25 cellular contexts compared by ENCODE assay signal in the genomic region with DNA sequence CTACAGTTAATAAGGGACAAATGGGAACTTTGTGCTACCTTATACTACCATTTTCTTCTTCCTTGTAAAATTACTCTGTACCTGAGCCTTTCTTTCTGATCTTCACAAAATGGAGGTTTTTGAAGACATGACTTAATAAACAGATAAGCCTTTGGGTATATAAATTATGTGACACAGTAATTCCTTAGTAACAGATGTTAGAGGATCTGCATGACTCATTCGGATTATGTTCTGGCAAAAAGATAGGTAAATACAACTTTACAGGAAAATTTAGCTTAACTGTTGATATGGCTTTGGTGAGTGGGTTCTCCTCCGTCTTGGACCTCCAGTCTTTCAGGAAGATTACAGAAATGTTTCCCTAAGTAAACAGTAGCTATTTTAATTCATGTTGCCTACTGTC.
A peak's percentile ranks its signal among the peaks of the same experiment; 100 is the strongest.
DNase-seq lines count a peak whose midpoint lies in the region; ATAC-seq, FAIRE-seq and TF ChIP-seq lines count a peak whose summit lies in the region.
"Had no signal": no experiment of that assay in that cellular context is flagged by ENCODE, and none has a peak within 500 bp of the region (broad histone marks: within the 10 kb centered on the region; RNA-seq: fewer than 3 reads in every experiment).

No MANE protein-coding gene starts in this region.

- H3K4me1 ChIP-seq in gastroesophageal sphincter = peaks cover 0 to 62% (median 4%) of the 10 kb centered on the region in 3 donors
- H3K4me1 ChIP-seq: colonic mucosa had no signal

- no peaks in the 10 kb centered on the region for H3K27me3 Mint-ChIP-seq in WTC11 (ENCODE audit: low read depth)
- H3K27me3 Mint-ChIP-seq: activated CD4-positive, alpha-beta T cell treated with anti-CD3 and anti-CD28 coated beads for 36 hours; activated CD8-positive, alpha-beta memory T cell treated with anti-CD3 and anti-CD28 coated beads, Interleukin-2, amount 10 ng/mL, durations not matched to agents 7 days and 5 days; naive B cell had no signal

- DNase-seq in EL = peak; percentile 22
- DNase-seq in NCI-H82 treated with DMSO at 0.1 percent for 48 hours (lab: John Stamatoyannopoulos, UW; ENCODE audit: unreplicated experiment) = peak; percentile 39
- peak; percentile 49 for DNase-seq in choroid plexus epithelial cell (ENCODE audit: low read depth)
- no peak for DNase-seq in WTC11 (ENCODE audit: low spot score)
- DNase-seq in effector CD8-positive, alpha-beta T cell (lab: John Stamatoyannopoulos, UW) = no peak
- DNase-seq in NK-92 treated with Interleukin-12 subunit alpha and Interleukin-12 subunit beta, amount 100 ng/mL, for 24 hours (lab: John Stamatoyannopoulos, UW) = no peak
- DNase-seq in frontal cortex (ENCODE audit: low spot score in 2 of 2) = no peak
- DNase-seq: activated CD4-positive, alpha-beta T cell treated with anti-CD3 and anti-CD28 coated beads for 36 hours; activated CD8-positive, alpha-beta memory T cell treated with anti-CD3 and anti-CD28 coated beads, Interleukin-2, amount 10 ng/mL, durations not matched to agents 7 days and 5 days; amniotic stem cell; colonic mucosa; islet precursor cell; KG1; naive B cell; NCI-H1092 treated with DMSO at 0.1 percent for 48 hours; NCI-H2107; PC-9; posterior cingulate gyrus; small intestine; stimulated activated CD4-positive, alpha-beta T cell treated with anti-CD3 and anti-CD28 coated beads, Interleukin-4, amount 100 ng/mL, for 24 hours; T1000 had no signal

- peaks cover 7% of the 10 kb centered on the region; the same call in 1 of the 2 replicates for H3K4me1 Mint-ChIP-seq in WTC11
- H3K4me1 Mint-ChIP-seq: activated CD4-positive, alpha-beta T cell treated with anti-CD3 and anti-CD28 coated beads for 36 hours; activated CD8-positive, alpha-beta memory T cell treated with anti-CD3 and anti-CD28 coated beads, Interleukin-2, amount 10 ng/mL, durations not matched to agents 7 days and 5 days had no signal

- H3K27me3 ChIP-seq in gastroesophageal sphincter = no peaks in the 10 kb centered on the region
- H3K27me3 ChIP-seq: colonic mucosa, vagina had no signal

- TF ChIP-seq EP300 in gastroesophageal sphincter (IDR thresholded peaks at IDR 0.05) = no peak

- H3K27ac ChIP-seq in gastroesophageal sphincter = peak overlapping the region in 3 of 4 donors; percentile 6 to 65 (median 9)
- H3K27ac ChIP-seq: colonic mucosa, PC-9, SK-N-MC, vagina had no signal

- 39 to 56% methylated on average over 2 of the region's 2 CpGs for WGBS in gastroesophageal sphincter (ENCODE audit: low coverage in 1 of 2), 2 donors

- peaks cover 2% of the 10 kb centered on the region; the same call in 1 of the 2 replicates for H3K36me3 Mint-ChIP-seq in WTC11
- H3K36me3 Mint-ChIP-seq: naive B cell had no signal

- no peaks in the 10 kb centered on the region for H3K9me3 Mint-ChIP-seq in WTC11
- H3K9me3 Mint-ChIP-seq: activated T-helper 2 cell treated with anti-CD3 and anti-CD28 coated beads, Interferon-gamma antibody, Interleukin-2, Interleukin-4, amounts not matched to agents 10 μg/mL and 5 μg/mL and 100 μg/mL, durations not matched to agents 14 hours and 24 hours and 36 hours; naive B cell had no signal

- H3K27ac Mint-ChIP-seq in WTC11 = no peak overlapping the region
- H3K27ac Mint-ChIP-seq: activated CD4-positive, alpha-beta T cell treated with anti-CD3 and anti-CD28 coated beads for 36 hours; activated CD8-positive, alpha-beta memory T cell treated with anti-CD3 and anti-CD28 coated beads, Interleukin-2, amount 10 ng/mL, durations not matched to agents 7 days and 5 days; activated T-helper 2 cell treated with anti-CD3 and anti-CD28 coated beads, Interferon-gamma antibody, Interleukin-2, Interleukin-4, amounts not matched to agents 10 μg/mL and 5 μg/mL and 100 μg/mL, durations not matched to agents 14 hours and 24 hours and 36 hours had no signal

- TF ChIP-seq CTCF in choroid plexus epithelial cell (conservative IDR thresholded peaks at IDR 0.05; ENCODE audit: low read depth, low read length) = no peak
- no peak for TF ChIP-seq CTCF in gastroesophageal sphincter (IDR thresholded peaks at IDR 0.05)
- no peak for TF ChIP-seq CTCF in WTC11 (IDR thresholded peaks at IDR 0.05)

- no peak for FAIRE-seq in frontal cortex (lab: Jason Lieb, UNC)
- FAIRE-seq: small intestine had no signal

- no peaks in the 10 kb centered on the region for H3K36me3 ChIP-seq in gastroesophageal sphincter
- H3K36me3 ChIP-seq: colonic mucosa, vagina had no signal

- POLR2A ChIA-PET in WTC11 (lab: Charles Lee) = no interaction called here

- H3K9me3 ChIP-seq in gastroesophageal sphincter = peaks cover 0 to 2% (median 0%) of the 10 kb centered on the region in 3 donors
- H3K9me3 ChIP-seq: colonic mucosa, vagina had no signal

- ATAC-seq in gastroesophageal sphincter = no peak
- ATAC-seq in WTC11 = no peak
- ATAC-seq: activated CD4-positive, alpha-beta T cell treated with anti-CD3 and anti-CD28 coated beads for 36 hours; activated CD8-positive, alpha-beta memory T cell treated with anti-CD3 and anti-CD28 coated beads, Interleukin-2, amount 10 ng/mL, durations not matched to agents 7 days and 5 days had no signal

- CTCF ChIA-PET in WTC11 (lab: Charles Lee) = no interaction called here

- TF ChIP-seq POLR2A in gastroesophageal sphincter (IDR thresholded peaks at IDR 0.05) = no peak

- no peak overlapping the region for H3K4me3 Mint-ChIP-seq in WTC11
- H3K4me3 Mint-ChIP-seq: activated CD4-positive, alpha-beta T cell treated with anti-CD3 and anti-CD28 coated beads for 36 hours; activated CD8-positive, alpha-beta memory T cell treated with anti-CD3 and anti-CD28 coated beads, Interleukin-2, amount 10 ng/mL, durations not matched to agents 7 days and 5 days; naive B cell had no signal

- H3K4me3 ChIP-seq in choroid plexus epithelial cell (ENCODE audit: low read depth, low read length) (no peak overlapping the region), gastroesophageal sphincter (no peak overlapping the region)
- H3K4me3 ChIP-seq: colonic mucosa, PC-9, SK-N-MC, vagina had no signal

TF ChIP-seq in WTC11, 78 proteins besides CTCF, POLR2A, EP300 and RAD21 (continues in another document):
- TF ChIP-seq FOXP1 (CRISPR knock-in tag; IDR thresholded peaks at IDR 0.05; ENCODE audit: borderline replicate concordance) = no peak
- no peak for TF ChIP-seq CREB1 (CRISPR knock-in tag; IDR thresholded peaks at IDR 0.05)
- TF ChIP-seq EMX1 (CRISPR knock-in tag; IDR thresholded peaks at IDR 0.05) = no peak
- TF ChIP-seq, protein P1, sequence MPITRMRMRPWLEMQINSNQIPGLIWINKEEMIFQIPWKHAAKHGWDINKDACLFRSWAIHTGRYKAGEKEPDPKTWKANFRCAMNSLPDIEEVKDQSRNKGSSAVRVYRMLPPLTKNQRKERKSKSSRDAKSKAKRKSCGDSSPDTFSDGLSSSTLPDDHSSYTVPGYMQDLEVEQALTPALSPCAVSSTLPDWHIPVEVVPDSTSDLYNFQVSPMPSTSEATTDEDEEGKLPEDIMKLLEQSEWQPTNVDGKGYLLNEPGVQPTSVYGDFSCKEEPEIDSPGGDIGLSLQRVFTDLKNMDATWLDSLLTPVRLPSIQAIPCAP (CRISPR knock-in tag; IDR thresholded peaks at IDR 0.05) = no peak
- TF ChIP-seq, protein P2, sequence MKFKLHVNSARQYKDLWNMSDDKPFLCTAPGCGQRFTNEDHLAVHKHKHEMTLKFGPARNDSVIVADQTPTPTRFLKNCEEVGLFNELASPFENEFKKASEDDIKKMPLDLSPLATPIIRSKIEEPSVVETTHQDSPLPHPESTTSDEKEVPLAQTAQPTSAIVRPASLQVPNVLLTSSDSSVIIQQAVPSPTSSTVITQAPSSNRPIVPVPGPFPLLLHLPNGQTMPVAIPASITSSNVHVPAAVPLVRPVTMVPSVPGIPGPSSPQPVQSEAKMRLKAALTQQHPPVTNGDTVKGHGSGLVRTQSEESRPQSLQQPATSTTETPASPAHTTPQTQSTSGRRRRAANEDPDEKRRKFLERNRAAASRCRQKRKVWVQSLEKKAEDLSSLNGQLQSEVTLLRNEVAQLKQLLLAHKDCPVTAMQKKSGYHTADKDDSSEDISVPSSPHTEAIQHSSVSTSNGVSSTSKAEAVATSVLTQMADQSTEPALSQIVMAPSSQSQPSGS (CRISPR knock-in tag; IDR thresholded peaks at IDR 0.05; ENCODE audit: borderline replicate concordance, low read depth) = no peak
- TF ChIP-seq HMGA2 (CRISPR knock-in tag; IDR thresholded peaks at IDR 0.05) = no peak
- TF ChIP-seq NFATC4 (CRISPR knock-in tag; IDR thresholded peaks at IDR 0.05) = no peak
- TF ChIP-seq, protein P3, sequence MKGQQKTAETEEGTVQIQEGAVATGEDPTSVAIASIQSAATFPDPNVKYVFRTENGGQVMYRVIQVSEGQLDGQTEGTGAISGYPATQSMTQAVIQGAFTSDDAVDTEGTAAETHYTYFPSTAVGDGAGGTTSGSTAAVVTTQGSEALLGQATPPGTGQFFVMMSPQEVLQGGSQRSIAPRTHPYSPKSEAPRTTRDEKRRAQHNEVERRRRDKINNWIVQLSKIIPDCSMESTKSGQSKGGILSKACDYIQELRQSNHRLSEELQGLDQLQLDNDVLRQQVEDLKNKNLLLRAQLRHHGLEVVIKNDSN (CRISPR knock-in tag; IDR thresholded peaks at IDR 0.05) = no peak
- no peak for TF ChIP-seq CBFB (CRISPR knock-in tag; IDR thresholded peaks at IDR 0.05; ENCODE audit: low read depth)
- no peak for TF ChIP-seq SMAD4 (CRISPR knock-in tag; IDR thresholded peaks at IDR 0.05)
- TF ChIP-seq ZNF317 (CRISPR knock-in tag; IDR thresholded peaks at IDR 0.05; ENCODE audit: borderline replicate concordance, low read depth) = no peak
- TF ChIP-seq NR2C2 (CRISPR knock-in tag; IDR thresholded peaks at IDR 0.05) = no peak

Comparison
In these comparisons a context has a peak if more than half of its experiments do, and no peak if none do; other contexts are left out.
1. DNase-seq: peak in EL (single experiment), NCI-H82 treated with DMSO at 0.1 percent for 48 hours (single experiment) and choroid plexus epithelial cell (single experiment); none in WTC11 (single experiment), effector CD8-positive, alpha-beta T cell (single experiment), NK-92 treated with Interleukin-12 subunit alpha and Interleukin-12 subunit beta, amount 100 ng/mL, for 24 hours (single experiment) and frontal cortex (0 of 2).